35 cellular contexts compared by ENCODE assay signal in genomic region chr1:48430832-48431231, GRCh38.
"Had no signal": no experiment of that assay in that cellular context is flagged by ENCODE, and none has a peak within 500 bp of the region (broad histone marks: within the 10 kb centered on the region; RNA-seq: fewer than 3 reads in every experiment).

No MANE protein-coding gene starts in this region.

- H3K36me3 ChIP-seq: MG63 had no signal

- H3K27me3 ChIP-seq: MG63 had no signal

- H3K4me3 ChIP-seq: MG63 had no signal

- H3K9me3 ChIP-seq: MG63 had no signal

- DNase-seq: Karpas-422, Kasumi-1, MG63, MM.1S, MV-4-11, NCI-H1048, NCI-H1092, NCI-H1092 treated with DMSO at 0.1 percent for 48 hours, NCI-H1105, NCI-H1105 treated with DMSO at 0.1 percent for 48 hours, NCI-H1417, NCI-H1417 treated with DMSO at 0.1 percent for 48 hours, NCI-H1436, NCI-H1436 treated with DMSO at 0.1 percent for 48 hours, NCI-H146, NCI-H1694, NCI-H1694 treated with DMSO at 0.1 percent for 48 hours, NCI-H187, NCI-H187 treated with DMSO at 0.1 percent for 48 hours, NCI-H1930, NCI-H2029, NCI-H2029 treated with DMSO at 0.1 percent for 48 hours, NCI-H2081, NCI-H2081 treated with DMSO at 0.1 percent for 48 hours, NCI-H2107, NCI-H2171, NCI-H2171 treated with DMSO at 0.1 percent for 48 hours, NCI-H2227 treated with DMSO at 0.1 percent for 48 hours, NCI-H226, NCI-H345, NCI-H446, NCI-H446 treated with DMSO at 0.1 percent for 48 hours, NCI-H510A, NCI-H510A treated with DMSO at 0.1 percent for 48 hours, NCI-H524 had no signal
